In genomic region chr16:20102521-20102920, GRCh38 we compare ENCODE assay signal across 10 cellular contexts. TPM values are rescaled to one million over a fixed set of nuclear protein-coding genes. Genes with fewer than 3 reads are reported as not detected.
"Had no signal": no experiment of that assay in that cellular context is flagged by ENCODE, and none has a peak within 500 bp of the region (broad histone marks: within the 10 kb centered on the region; RNA-seq: fewer than 3 reads in every experiment).

No MANE protein-coding gene starts in this region.

- H3K9me3 Mint-ChIP-seq: GM23338, H9 had no signal

- H3K27me3 Mint-ChIP-seq: IgD-negative memory B cell had no signal

- H3K4me3 ChIP-seq: GM23338 had no signal

- ATAC-seq: GM23338 had no signal

- H3K4me1 Mint-ChIP-seq: IgD-negative memory B cell had no signal

- H3K27ac Mint-ChIP-seq: GM23338, H9, HFFc6, IgD-negative memory B cell had no signal

- DNase-seq: H9, HCEC 1CT, HFFc6, KG1 had no signal

- H3K4me2 ChIP-seq: GM23338 had no signal

- H3K36me3 Mint-ChIP-seq: IgD-negative memory B cell had no signal

- FAIRE-seq: H1, H54, HTR-8/SVneo had no signal

- H3K4me3 Mint-ChIP-seq: GM23338, H9, HFFc6, IgD-negative memory B cell had no signal

- H2AFZ ChIP-seq: GM23338 had no signal

RNA-seq across cellular contexts. Expression of gene GPR139, which starts 28.8 kb away (rescaled TPM):
- total RNA-seq: HFFc6, HT-29 had no signal
- polyA plus RNA-seq: IgD-negative memory B cell had no signal
